Comparison of ENCODE assay signal across 16 cellular contexts in the genomic region with DNA sequence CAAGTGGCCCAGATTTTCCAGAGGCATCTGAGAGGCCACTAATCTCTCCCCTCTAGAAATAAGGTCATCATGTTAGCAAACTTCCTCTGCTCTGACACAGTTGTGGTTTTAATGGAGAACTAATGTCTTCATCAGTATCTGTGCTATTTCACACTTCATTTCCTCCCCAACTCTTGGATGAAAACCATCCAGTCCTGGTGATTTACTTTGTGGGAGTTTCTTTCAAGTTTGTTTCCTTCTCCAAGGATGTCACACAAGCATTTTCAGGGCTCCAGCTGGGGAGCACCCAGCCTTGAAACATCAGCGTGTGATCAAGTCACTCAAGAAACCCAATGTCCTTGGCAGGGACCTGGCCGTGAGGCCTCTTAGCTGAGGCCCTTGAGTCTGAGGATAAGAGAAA. TPM values are rescaled to one million over a fixed set of nuclear protein-coding genes. Genes with fewer than 3 reads are reported as not detected.
A peak's percentile ranks its signal among the peaks of the same experiment; 100 is the strongest.
DNase-seq lines count a peak whose midpoint lies in the region; ATAC-seq and TF ChIP-seq lines count a peak whose summit lies in the region.
"Had no signal": no experiment of that assay in that cellular context is flagged by ENCODE, and none has a peak within 500 bp of the region (broad histone marks: within the 10 kb centered on the region; RNA-seq: fewer than 3 reads in every experiment).

No MANE protein-coding gene starts in this region.

- H3K9me3 ChIP-seq in osteoblast (ENCODE audit: low read depth, low read length), result no peaks in the 10 kb centered on the region
- H3K9me3 ChIP-seq: testis had no signal

- no peak overlapping the region for H3K4me3 Mint-ChIP-seq in Calu3 (ENCODE audit: low read depth, unreplicated experiment)
- H3K4me3 Mint-ChIP-seq: CD14-positive monocyte; effector memory CD8-positive, alpha-beta T cell had no signal

- H3K79me2 ChIP-seq in osteoblast (ENCODE audit: insufficient read depth, low read length), result peaks cover 75% of the 10 kb centered on the region

- intact Hi-C loops in Calu3 (cut with micrococcal nuclease; ENCODE audit: unreplicated experiment), result no loop called here

- no peaks in the 10 kb centered on the region for H3K9me3 Mint-ChIP-seq in Calu3 (ENCODE audit: low read depth, unreplicated experiment)

- no peak for TF ChIP-seq RAD21 in Ishikawa (IDR thresholded peaks at IDR 0.05; ENCODE audit: low read depth)

- H3K27me3 ChIP-seq in osteoblast (ENCODE audit: insufficient read depth, low read length), result no peaks in the 10 kb centered on the region
- H3K27me3 ChIP-seq: testis had no signal

- peak overlapping the region; percentile 45 for H3K27ac Mint-ChIP-seq in Calu3 (ENCODE audit: unreplicated experiment)
- H3K27ac Mint-ChIP-seq: CD14-positive monocyte; effector memory CD8-positive, alpha-beta T cell had no signal

- H4K20me1 ChIP-seq in osteoblast (ENCODE audit: insufficient read depth, low read length), result peaks cover 76% of the 10 kb centered on the region

- DNase-seq in Calu3 (no peak), cardiac fibroblast (ENCODE audit: low read depth in 2 of 2) (peak; percentile 60), osteoblast (ENCODE audit: insufficient read length, low spot score, missing footprints) (no peak), NCI-H1092 treated with DMSO at 0.1 percent for 48 hours (lab: John Stamatoyannopoulos, UW) (no peak), NCI-H187 (lab: John Stamatoyannopoulos, UW) (no peak)
- DNase-seq in activated CD4-positive, alpha-beta T cell treated with anti-CD3 and anti-CD28 coated beads, Interleukin-2, amount 50 U/mL, for 1 hour, result no peak
- DNase-seq: activated naive CD4-positive, alpha-beta T cell treated with Interleukin-2 at 50 U/mL for 16 hours; effector memory CD8-positive, alpha-beta T cell; NCI-H1048; NCI-H2227 treated with DMSO at 0.1 percent for 48 hours; testis had no signal

- peak overlapping the region; percentile 68 for H3K27ac ChIP-seq in osteoblast (ENCODE audit: low read depth, low read length)
- H3K27ac ChIP-seq: testis had no signal

- no peak overlapping the region for H3K4me2 ChIP-seq in osteoblast (ENCODE audit: insufficient read depth, low read length)

- no TSS peak for BruUV-seq in Calu3 (replicated peaks; lab: Mats Ljungman, UMichigan)

- H3K27me3 Mint-ChIP-seq in Calu3 (ENCODE audit: unreplicated experiment), result no peaks in the 10 kb centered on the region

- no peaks in the 10 kb centered on the region for H3K36me3 ChIP-seq in osteoblast (ENCODE audit: insufficient read depth, low read length)

- H2AFZ ChIP-seq in osteoblast (ENCODE audit: low read length), result no peak overlapping the region

- H3K4me3 ChIP-seq in cardiac fibroblast (replicated peaks in 1 of 2; ENCODE audit: low read depth in 2 of 2, low read length in 2 of 2), result no peak overlapping the region
- no peak overlapping the region for H3K4me3 ChIP-seq in osteoblast (ENCODE audit: insufficient read depth, low read length)
- H3K4me3 ChIP-seq: testis had no signal

- H3K4me1 ChIP-seq in osteoblast (ENCODE audit: insufficient read depth, low read length), result peaks cover 73% of the 10 kb centered on the region
- H3K4me1 ChIP-seq: testis had no signal

- peaks cover 21% of the 10 kb centered on the region for H3K4me1 Mint-ChIP-seq in Calu3 (ENCODE audit: low read depth, unreplicated experiment)
- H3K4me1 Mint-ChIP-seq: CD14-positive monocyte had no signal

- CTCF ChIA-PET in Calu3 (lab: Charles Lee), result interaction anchor here (0.8 to 1.1 kb wide), 2 partner anchors 10 to 59 kb away, joined by 3 to 4 read pairs; no protein-coding TSS in a partner anchor

- ATAC-seq in HG02610 (IDR thresholded peaks at IDR 0.05; ENCODE audit: unreplicated experiment), result no peak
- ATAC-seq: effector memory CD8-positive, alpha-beta T cell had no signal

- no peak; the same call in 1 of the 2 replicates for TF ChIP-seq EP300 in Ishikawa (IDR thresholded peaks at IDR 0.05; ENCODE audit: borderline replicate concordance)

- no peak for TF ChIP-seq CTCF in Calu3 (IDR thresholded peaks at IDR 0.05; ENCODE audit: unreplicated experiment)
- TF ChIP-seq CTCF in cardiac fibroblast (IDR thresholded peaks at IDR 0.05; ENCODE audit: low read depth, low read length), result no peak
- TF ChIP-seq CTCF in osteoblast (IDR thresholded peaks at IDR 0.05; ENCODE audit: extremely low read depth, low read depth, low read length), result no peak

- no peaks in the 10 kb centered on the region for H3K36me3 Mint-ChIP-seq in Calu3 (ENCODE audit: insufficient read depth, unreplicated experiment)
- H3K36me3 Mint-ChIP-seq: CD14-positive monocyte had no signal

TF ChIP-seq in Ishikawa, 13 proteins besides CTCF, POLR2A, EP300 and RAD21:
- TF ChIP-seq TEAD4 (IDR thresholded peaks at IDR 0.05) (peak; percentile 43), ZBTB7A (IDR thresholded peaks at IDR 0.05; ENCODE audit: low read depth) (no peak), NFIC (IDR thresholded peaks at IDR 0.05) (peak; percentile 70), CREB1 (IDR thresholded peaks at IDR 0.05; ENCODE audit: low read depth) (no peak), YY1 (IDR thresholded peaks at IDR 0.05; ENCODE audit: low read depth) (no peak), CEBPB (IDR thresholded peaks at IDR 0.05) (no peak), EGR1 (IDR thresholded peaks at IDR 0.05) (no peak), TAF1 (IDR thresholded peaks at IDR 0.05; ENCODE audit: low read depth) (no peak), TCF12 (IDR thresholded peaks at IDR 0.05; ENCODE audit: low read depth) (peak; percentile 72), FOXM1 (IDR thresholded peaks at IDR 0.05; ENCODE audit: borderline replicate concordance, low read depth) (no peak)
- TF ChIP-seq, protein P1, sequence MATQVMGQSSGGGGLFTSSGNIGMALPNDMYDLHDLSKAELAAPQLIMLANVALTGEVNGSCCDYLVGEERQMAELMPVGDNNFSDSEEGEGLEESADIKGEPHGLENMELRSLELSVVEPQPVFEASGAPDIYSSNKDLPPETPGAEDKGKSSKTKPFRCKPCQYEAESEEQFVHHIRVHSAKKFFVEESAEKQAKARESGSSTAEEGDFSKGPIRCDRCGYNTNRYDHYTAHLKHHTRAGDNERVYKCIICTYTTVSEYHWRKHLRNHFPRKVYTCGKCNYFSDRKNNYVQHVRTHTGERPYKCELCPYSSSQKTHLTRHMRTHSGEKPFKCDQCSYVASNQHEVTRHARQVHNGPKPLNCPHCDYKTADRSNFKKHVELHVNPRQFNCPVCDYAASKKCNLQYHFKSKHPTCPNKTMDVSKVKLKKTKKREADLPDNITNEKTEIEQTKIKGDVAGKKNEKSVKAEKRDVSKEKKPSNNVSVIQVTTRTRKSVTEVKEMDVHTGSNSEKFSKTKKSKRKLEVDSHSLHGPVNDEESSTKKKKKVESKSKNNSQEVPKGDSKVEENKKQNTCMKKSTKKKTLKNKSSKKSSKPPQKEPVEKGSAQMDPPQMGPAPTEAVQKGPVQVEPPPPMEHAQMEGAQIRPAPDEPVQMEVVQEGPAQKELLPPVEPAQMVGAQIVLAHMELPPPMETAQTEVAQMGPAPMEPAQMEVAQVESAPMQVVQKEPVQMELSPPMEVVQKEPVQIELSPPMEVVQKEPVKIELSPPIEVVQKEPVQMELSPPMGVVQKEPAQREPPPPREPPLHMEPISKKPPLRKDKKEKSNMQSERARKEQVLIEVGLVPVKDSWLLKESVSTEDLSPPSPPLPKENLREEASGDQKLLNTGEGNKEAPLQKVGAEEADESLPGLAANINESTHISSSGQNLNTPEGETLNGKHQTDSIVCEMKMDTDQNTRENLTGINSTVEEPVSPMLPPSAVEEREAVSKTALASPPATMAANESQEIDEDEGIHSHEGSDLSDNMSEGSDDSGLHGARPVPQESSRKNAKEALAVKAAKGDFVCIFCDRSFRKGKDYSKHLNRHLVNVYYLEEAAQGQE (IDR thresholded peaks at IDR 0.05; ENCODE audit: low read depth), result no peak
- TF ChIP-seq, protein P2, sequence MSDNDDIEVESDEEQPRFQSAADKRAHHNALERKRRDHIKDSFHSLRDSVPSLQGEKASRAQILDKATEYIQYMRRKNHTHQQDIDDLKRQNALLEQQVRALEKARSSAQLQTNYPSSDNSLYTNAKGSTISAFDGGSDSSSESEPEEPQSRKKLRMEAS (IDR thresholded peaks at IDR 0.05), result no peak
- TF ChIP-seq, protein P3, sequence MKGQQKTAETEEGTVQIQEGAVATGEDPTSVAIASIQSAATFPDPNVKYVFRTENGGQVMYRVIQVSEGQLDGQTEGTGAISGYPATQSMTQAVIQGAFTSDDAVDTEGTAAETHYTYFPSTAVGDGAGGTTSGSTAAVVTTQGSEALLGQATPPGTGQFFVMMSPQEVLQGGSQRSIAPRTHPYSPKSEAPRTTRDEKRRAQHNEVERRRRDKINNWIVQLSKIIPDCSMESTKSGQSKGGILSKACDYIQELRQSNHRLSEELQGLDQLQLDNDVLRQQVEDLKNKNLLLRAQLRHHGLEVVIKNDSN (IDR thresholded peaks at IDR 0.05), result no peak

RNA-seq across cellular contexts. Expression of a gene that starts 38.8 kb away (rescaled TPM):
- total RNA-seq in Calu3 (2022) (0.17 TPM in 1 of 2 replicates, not detected in the other), osteoblast (38.0 and 44.5 TPM in 2 replicates)
- total RNA-seq: bronchial epithelial cell, glomerular endothelial cell had no signal

Comparison
In these comparisons a context has a peak if more than half of its experiments do, and no peak if none do; other contexts are left out.
1. DNase-seq: peak in cardiac fibroblast (2 of 2); none in Calu3 (single experiment), osteoblast (single experiment), activated CD4-positive, alpha-beta T cell treated with anti-CD3 and anti-CD28 coated beads, Interleukin-2, amount 50 U/mL, for 1 hour (single experiment), NCI-H1092 treated with DMSO at 0.1 percent for 48 hours (single experiment) and NCI-H187 (0 of 2).
2. RNA of a gene that starts 38.8 kb away (total RNA-seq): 38.0 to 44.5 TPM in osteoblast; 0.17 TPM in Calu3; every median in the first group is over 10 times any median in the second.